ENCODE assay signal across 9 cellular contexts in the genomic region with DNA sequence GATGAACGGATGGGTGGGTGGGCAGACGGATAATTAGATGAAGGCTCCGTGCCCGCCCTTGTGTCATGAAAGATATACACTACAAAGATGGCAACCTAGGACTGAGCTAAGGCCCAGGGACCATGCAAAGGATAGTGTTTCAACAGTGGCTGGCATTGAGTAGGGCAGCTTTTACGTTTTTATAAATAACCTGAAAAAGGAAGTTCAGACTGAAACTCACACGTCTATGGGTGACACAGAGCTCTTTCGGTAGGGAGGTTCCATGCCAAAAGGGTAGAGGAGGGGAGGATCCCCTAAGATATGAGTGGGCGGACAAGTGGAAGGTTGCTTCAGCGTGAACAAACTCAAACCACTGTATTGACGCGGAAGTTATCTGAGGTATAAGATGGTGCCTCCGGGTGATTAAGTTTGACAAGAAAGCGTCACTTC.
A peak's percentile ranks its signal among the peaks of the same experiment; 100 is the strongest.
DNase-seq lines count a peak whose midpoint lies in the region; ATAC-seq and TF ChIP-seq lines count a peak whose summit lies in the region.
"Had no signal": no experiment of that assay in that cellular context is flagged by ENCODE, and none has a peak within 500 bp of the region (broad histone marks: within the 10 kb centered on the region; RNA-seq: fewer than 3 reads in every experiment).

No MANE protein-coding gene starts in this region.

- no peaks in the 10 kb centered on the region for H3K27me3 ChIP-seq in GM23338 (ENCODE audit: insufficient read depth)

- no peak overlapping the region for H3K4me3 Mint-ChIP-seq in activated CD4-positive, alpha-beta memory T cell treated with anti-CD3 and anti-CD28 coated beads, Interleukin-2, amount 10 ng/mL, durations not matched to agents 7 days and 5 days
- no peak overlapping the region for H3K4me3 Mint-ChIP-seq in GM23338

- DNase-seq in cardiac septum (ENCODE audit: low spot score): peak; percentile 10
- no peak for DNase-seq in Right ventricle myocardium inferior (ENCODE audit: missing footprints)
- DNase-seq in activated CD4-positive, alpha-beta memory T cell treated with anti-CD3 and anti-CD28 coated beads, Interleukin-2, amount 10 ng/mL, durations not matched to agents 7 days and 5 days: peak; percentile 63
- DNase-seq in stimulated activated CD4-positive, alpha-beta T cell treated with anti-CD3 and anti-CD28 coated beads, Interleukin-12 subunit alpha, Interleukin-12 subunit beta, amount 100 ng/mL, for 24 hours (ENCODE audit: low read depth in 2 of 2): peak; percentile 46 to 49
- no peak for DNase-seq in epidermal melanocyte (ENCODE audit: insufficient read length, low spot score)
- DNase-seq in H4 (ENCODE audit: low spot score): no peak
- DNase-seq in GM23338 (ENCODE audit: low spot score): no peak

- H3K36me3 Mint-ChIP-seq in activated CD4-positive, alpha-beta memory T cell treated with anti-CD3 and anti-CD28 coated beads, Interleukin-2, amount 10 ng/mL, durations not matched to agents 7 days and 5 days (ENCODE audit: low read depth): peaks cover 10% of the 10 kb centered on the region
- no peaks in the 10 kb centered on the region for H3K36me3 Mint-ChIP-seq in GM23338 (ENCODE audit: low read depth)

- H3K9me2 ChIP-seq in GM23338 (ENCODE audit: insufficient read depth): no peaks in the 10 kb centered on the region

- H4K20me1 ChIP-seq in GM23338 (replicated peaks; ENCODE audit: insufficient read depth): no peaks in the 10 kb centered on the region

- H3K27me3 Mint-ChIP-seq in activated CD4-positive, alpha-beta memory T cell treated with anti-CD3 and anti-CD28 coated beads, Interleukin-2, amount 10 ng/mL, durations not matched to agents 7 days and 5 days: no peaks in the 10 kb centered on the region
- no peaks in the 10 kb centered on the region for H3K27me3 Mint-ChIP-seq in GM23338 (ENCODE audit: insufficient read depth, low read depth, poor library complexity)

- ATAC-seq in Right ventricle myocardium inferior (no peak), HG03442 (IDR thresholded peaks at IDR 0.05; ENCODE audit: unreplicated experiment) (peak; percentile 76), GM23338 (no peak)

- CTCF ChIA-PET in activated CD4-positive, alpha-beta memory T cell treated with anti-CD3 and anti-CD28 coated beads, Interleukin-2, amount 10 ng/mL, durations not matched to agents 7 days and 5 days (lab: Charles Lee): interaction anchor here (0.7 to 1.9 kb wide), 6 partner anchors 9 to 117 kb away, joined by 3 to 22 read pairs (median 4); a partner anchor contains a TSS

- no peak overlapping the region for H2AFZ ChIP-seq in GM23338

- H3K9me3 Mint-ChIP-seq in activated CD4-positive, alpha-beta memory T cell treated with anti-CD3 and anti-CD28 coated beads, Interleukin-2, amount 10 ng/mL, durations not matched to agents 7 days and 5 days: no peaks in the 10 kb centered on the region
- H3K9me3 Mint-ChIP-seq in GM23338: no peaks in the 10 kb centered on the region

- intact Hi-C loops in cardiac septum (cut with DNase I) (no loop called here), Right ventricle myocardium inferior (cut with DNase I) (no loop called here)

- no peaks in the 10 kb centered on the region for H3F3A ChIP-seq in GM23338 (replicated peaks; ENCODE audit: low read depth)

- POLR2A ChIA-PET in activated CD4-positive, alpha-beta memory T cell treated with anti-CD3 and anti-CD28 coated beads, Interleukin-2, amount 10 ng/mL, durations not matched to agents 7 days and 5 days (lab: Charles Lee): interaction anchor here (0.8 to 7.5 kb wide), 13 partner anchors 10 to 315 kb away, joined by 3 to 66 read pairs (median 7); a partner anchor contains a TSS

- no peak overlapping the region for H3K4me3 ChIP-seq in GM23338
- H3K4me3 ChIP-seq: SK-N-MC had no signal

- H3K27ac ChIP-seq in GM23338 (ENCODE audit: low read depth): no peak overlapping the region
- H3K27ac ChIP-seq: SK-N-MC had no signal

- no peaks in the 10 kb centered on the region for H3K4me1 ChIP-seq in GM23338 (ENCODE audit: insufficient read depth)

- H3K4me2 ChIP-seq in GM23338: no peak overlapping the region

- no peak overlapping the region for H3K27ac Mint-ChIP-seq in activated CD4-positive, alpha-beta memory T cell treated with anti-CD3 and anti-CD28 coated beads, Interleukin-2, amount 10 ng/mL, durations not matched to agents 7 days and 5 days
- no peak overlapping the region for H3K27ac Mint-ChIP-seq in GM23338

- H3K4me1 Mint-ChIP-seq in activated CD4-positive, alpha-beta memory T cell treated with anti-CD3 and anti-CD28 coated beads, Interleukin-2, amount 10 ng/mL, durations not matched to agents 7 days and 5 days: peaks cover 1% of the 10 kb centered on the region
- H3K4me1 Mint-ChIP-seq in GM23338: peaks cover 12% of the 10 kb centered on the region

- H3K36me3 ChIP-seq in GM23338 (ENCODE audit: insufficient read depth): no peaks in the 10 kb centered on the region

- TF ChIP-seq CTCF in GM23338 (conservative IDR thresholded peaks at IDR 0.05; ENCODE audit: low read depth in 2 of 2): no peak

- H3K79me2 ChIP-seq in GM23338 (replicated peaks; ENCODE audit: insufficient read depth): no peaks in the 10 kb centered on the region; the same call in 1 of the 2 replicates

TF ChIP-seq in GM23338, 12 proteins besides CTCF, POLR2A, EP300 and RAD21:
- TF ChIP-seq EZH2 (IDR thresholded peaks at IDR 0.05; ENCODE audit: low read depth, unreplicated experiment) (no peak), POLR2AphosphoS5 (IDR thresholded peaks at IDR 0.05; ENCODE audit: low read depth) (no peak), STAT1 (IDR thresholded peaks at IDR 0.05; ENCODE audit: unreplicated experiment) (no peak), CREB1 (CRISPR knock-in tag; IDR thresholded peaks at IDR 0.05; ENCODE audit: low read depth) (no peak), ZNF331 (CRISPR knock-in tag; IDR thresholded peaks at IDR 0.05; ENCODE audit: low read depth) (no peak), ZNF114 (CRISPR knock-in tag; IDR thresholded peaks at IDR 0.05) (no peak), JUNB (IDR thresholded peaks at IDR 0.05; ENCODE audit: unreplicated experiment) (no peak)
- TF ChIP-seq, protein P1, sequence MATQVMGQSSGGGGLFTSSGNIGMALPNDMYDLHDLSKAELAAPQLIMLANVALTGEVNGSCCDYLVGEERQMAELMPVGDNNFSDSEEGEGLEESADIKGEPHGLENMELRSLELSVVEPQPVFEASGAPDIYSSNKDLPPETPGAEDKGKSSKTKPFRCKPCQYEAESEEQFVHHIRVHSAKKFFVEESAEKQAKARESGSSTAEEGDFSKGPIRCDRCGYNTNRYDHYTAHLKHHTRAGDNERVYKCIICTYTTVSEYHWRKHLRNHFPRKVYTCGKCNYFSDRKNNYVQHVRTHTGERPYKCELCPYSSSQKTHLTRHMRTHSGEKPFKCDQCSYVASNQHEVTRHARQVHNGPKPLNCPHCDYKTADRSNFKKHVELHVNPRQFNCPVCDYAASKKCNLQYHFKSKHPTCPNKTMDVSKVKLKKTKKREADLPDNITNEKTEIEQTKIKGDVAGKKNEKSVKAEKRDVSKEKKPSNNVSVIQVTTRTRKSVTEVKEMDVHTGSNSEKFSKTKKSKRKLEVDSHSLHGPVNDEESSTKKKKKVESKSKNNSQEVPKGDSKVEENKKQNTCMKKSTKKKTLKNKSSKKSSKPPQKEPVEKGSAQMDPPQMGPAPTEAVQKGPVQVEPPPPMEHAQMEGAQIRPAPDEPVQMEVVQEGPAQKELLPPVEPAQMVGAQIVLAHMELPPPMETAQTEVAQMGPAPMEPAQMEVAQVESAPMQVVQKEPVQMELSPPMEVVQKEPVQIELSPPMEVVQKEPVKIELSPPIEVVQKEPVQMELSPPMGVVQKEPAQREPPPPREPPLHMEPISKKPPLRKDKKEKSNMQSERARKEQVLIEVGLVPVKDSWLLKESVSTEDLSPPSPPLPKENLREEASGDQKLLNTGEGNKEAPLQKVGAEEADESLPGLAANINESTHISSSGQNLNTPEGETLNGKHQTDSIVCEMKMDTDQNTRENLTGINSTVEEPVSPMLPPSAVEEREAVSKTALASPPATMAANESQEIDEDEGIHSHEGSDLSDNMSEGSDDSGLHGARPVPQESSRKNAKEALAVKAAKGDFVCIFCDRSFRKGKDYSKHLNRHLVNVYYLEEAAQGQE (IDR thresholded peaks at IDR 0.05; ENCODE audit: unreplicated experiment): no peak

Comparison
In these comparisons a context has a peak if more than half of its experiments do, and no peak if none do; other contexts are left out.
1. DNase-seq: peak in cardiac septum (single experiment), activated CD4-positive, alpha-beta memory T cell treated with anti-CD3 and anti-CD28 coated beads, Interleukin-2, amount 10 ng/mL, durations not matched to agents 7 days and 5 days (single experiment) and stimulated activated CD4-positive, alpha-beta T cell treated with anti-CD3 and anti-CD28 coated beads, Interleukin-12 subunit alpha, Interleukin-12 subunit beta, amount 100 ng/mL, for 24 hours (2 of 2); none in Right ventricle myocardium inferior (single experiment), epidermal melanocyte (single experiment), H4 (single experiment) and GM23338 (single experiment).